Comparison of ENCODE assay signal across 8 cellular contexts in the genomic region with DNA sequence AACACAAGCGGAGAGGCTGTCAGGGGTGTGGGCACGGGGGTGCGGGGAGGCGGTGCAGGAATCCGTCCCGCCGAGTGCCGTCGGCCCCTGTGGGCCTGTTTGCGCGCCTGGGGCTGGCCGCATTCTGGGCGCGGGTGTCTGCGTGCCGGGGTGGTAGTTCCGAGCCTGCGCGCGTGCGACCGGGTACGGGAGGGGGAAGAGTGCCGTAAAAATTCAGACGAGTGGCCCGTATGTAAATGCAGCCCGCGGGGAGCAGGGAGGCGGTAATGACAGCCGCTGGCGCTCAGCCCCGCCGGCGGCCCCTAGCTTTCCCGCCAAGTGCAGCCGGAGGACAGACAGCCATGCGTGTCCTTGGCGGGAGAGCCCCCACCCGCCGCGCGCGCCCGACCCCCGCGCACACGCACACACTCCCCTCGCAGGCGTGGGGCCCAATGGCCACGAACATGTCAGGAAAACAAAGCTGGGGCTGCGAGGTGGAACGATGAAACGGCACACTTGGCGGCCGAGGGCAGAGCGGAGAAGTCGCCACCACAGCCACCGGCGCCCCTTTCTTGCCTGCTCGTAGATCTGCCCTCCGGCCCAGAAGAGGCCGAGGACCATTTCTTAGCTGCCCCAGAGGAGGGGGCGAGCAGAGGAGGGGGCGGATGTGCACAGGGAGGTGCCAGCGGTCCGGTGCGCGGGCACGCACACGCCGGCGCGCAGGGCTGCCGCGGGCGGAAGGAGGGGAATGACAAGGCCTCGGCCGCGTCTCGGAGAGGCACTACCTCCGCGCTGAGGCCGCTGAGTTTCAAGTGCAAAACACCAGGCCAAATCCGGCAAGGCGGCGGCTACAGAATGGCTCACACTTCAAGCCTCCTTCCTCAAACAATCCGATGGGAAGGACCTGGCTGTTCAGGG.
DNase-seq lines count a peak whose midpoint lies in the region; ATAC-seq and TF ChIP-seq lines count a peak whose summit lies in the region.

No MANE protein-coding gene starts in this region.

- POLR2A ChIA-PET in PC-3 (lab: Charles Lee; ENCODE audit: unreplicated experiment) = no interaction called here

- DNase-seq in DMS79 (lab: John Stamatoyannopoulos, UW) (peak; percentile 26), RPMI7951 (ENCODE audit: low read depth) (peak; percentile 75), colonic mucosa (no peak), mucosa of descending colon (peak in 2 of 3 donors; percentile 61 to 66), uterus (no peak), PC-3 (no peak)

- no TSS peak for BruUV-seq in PC-3 (replicated peaks; lab: Mats Ljungman, UMichigan)

- ATAC-seq in GM19452 (IDR thresholded peaks at IDR 0.05; ENCODE audit: unreplicated experiment) (peak; percentile 68), HG03469 (IDR thresholded peaks at IDR 0.05; ENCODE audit: unreplicated experiment) (peak; percentile 51), mucosa of descending colon (peak; percentile 74), PC-3 (no peak)

- CTCF ChIA-PET in PC-3 (lab: Charles Lee) = no interaction called here

- peaks cover 90% of the 10 kb centered on the region for H3K27me3 ChIP-seq in colonic mucosa
- peaks cover 38 to 92% of the 10 kb centered on the region in 2 donors for H3K27me3 ChIP-seq in uterus
- no peaks in the 10 kb centered on the region for H3K27me3 ChIP-seq in PC-3 (ENCODE audit: low read length)

- peak overlapping the region in 1 of 2 donors; percentile 19 for H3K9ac ChIP-seq in colonic mucosa (ENCODE audit: low read depth in 2 of 2, low read length in 2 of 2)
- H3K9ac ChIP-seq in PC-3 (ENCODE audit: low read length) = no peak overlapping the region

- H2AFZ ChIP-seq in PC-3 (ENCODE audit: low read length) = no peak overlapping the region

- TF ChIP-seq POLR2A in uterus (IDR thresholded peaks at IDR 0.05) = peak in 1 of 2 donors; percentile 11

- H3K9me2 ChIP-seq in PC-3 (replicated peaks; ENCODE audit: low read length) = no peaks in the 10 kb centered on the region

- H3K36me3 ChIP-seq in colonic mucosa (no peaks in the 10 kb centered on the region), mucosa of descending colon (ENCODE audit: low read depth) (no peaks in the 10 kb centered on the region), uterus (no peaks in the 10 kb centered on the region), PC-3 (ENCODE audit: low read depth, low read length) (no peaks in the 10 kb centered on the region)

- H3K4me2 ChIP-seq in PC-3 (ENCODE audit: low read length) = no peak overlapping the region

- H3K4me3 ChIP-seq in colonic mucosa (peak overlapping the region; percentile 39), mucosa of descending colon (no peak overlapping the region), uterus (peak overlapping the region; percentile 6 to 26), PC-3 (ENCODE audit: low read length) (no peak overlapping the region)

- intact Hi-C loops in colonic mucosa (cut with DNase I) = no loop called here
- intact Hi-C loops in mucosa of descending colon (cut with DNase I, micrococcal nuclease) = no loop called here
- intact Hi-C loops in uterus (cut with DNase I; ENCODE audit: low total_unique reads) = no loop called here
- intact Hi-C loops in PC-3 (cut with micrococcal nuclease) = no loop called here

- no peaks in the 10 kb centered on the region for H4K20me1 ChIP-seq in PC-3 (ENCODE audit: low read length)

- H3K4me1 ChIP-seq in colonic mucosa (no peaks in the 10 kb centered on the region), mucosa of descending colon (ENCODE audit: low read depth) (peaks cover 5% of the 10 kb centered on the region), uterus (peaks cover 0 to 11% of the 10 kb centered on the region in 2 donors), PC-3 (ENCODE audit: insufficient read depth, low read length) (no peaks in the 10 kb centered on the region)

- H3K9me3 ChIP-seq in colonic mucosa = no peaks in the 10 kb centered on the region
- no peaks in the 10 kb centered on the region for H3K9me3 ChIP-seq in mucosa of descending colon
- H3K9me3 ChIP-seq in uterus = no peaks in the 10 kb centered on the region
- H3K9me3 ChIP-seq in PC-3 (ENCODE audit: low read length) = no peaks in the 10 kb centered on the region

- no peaks in the 10 kb centered on the region for H3F3A ChIP-seq in PC-3 (ENCODE audit: low read length, unreplicated experiment)

- no peak overlapping the region for H3K27ac ChIP-seq in colonic mucosa
- H3K27ac ChIP-seq in uterus = peak overlapping the region in 1 of 2 donors; percentile 81
- H3K27ac ChIP-seq in PC-3 (ENCODE audit: low read length) = no peak overlapping the region

- no peak for TF ChIP-seq CTCF in colonic mucosa (IDR thresholded peaks at IDR 0.05)
- no peak for TF ChIP-seq CTCF in mucosa of descending colon (IDR thresholded peaks at IDR 0.05)
- TF ChIP-seq CTCF in uterus (IDR thresholded peaks at IDR 0.05) = no peak
- no peak for TF ChIP-seq CTCF in PC-3 (conservative IDR thresholded peaks at IDR 0.05; ENCODE audit: low read depth, low read length)

- H3K79me2 ChIP-seq in PC-3 (ENCODE audit: low read length) = no peaks in the 10 kb centered on the region

Comparison
In these comparisons a context has a peak if more than half of its experiments do, and no peak if none do; other contexts are left out.
1. DNase-seq: peak in DMS79 (single experiment), RPMI7951 (single experiment) and mucosa of descending colon (2 of 3); none in colonic mucosa (single experiment), uterus (0 of 2) and PC-3 (single experiment).
2. H3K4me3 ChIP-seq: peak in colonic mucosa (single experiment) and uterus (2 of 2); none in mucosa of descending colon (single experiment) and PC-3 (single experiment).